Comparison of ENCODE assay signal across 2 cellular contexts in the genomic region with DNA sequence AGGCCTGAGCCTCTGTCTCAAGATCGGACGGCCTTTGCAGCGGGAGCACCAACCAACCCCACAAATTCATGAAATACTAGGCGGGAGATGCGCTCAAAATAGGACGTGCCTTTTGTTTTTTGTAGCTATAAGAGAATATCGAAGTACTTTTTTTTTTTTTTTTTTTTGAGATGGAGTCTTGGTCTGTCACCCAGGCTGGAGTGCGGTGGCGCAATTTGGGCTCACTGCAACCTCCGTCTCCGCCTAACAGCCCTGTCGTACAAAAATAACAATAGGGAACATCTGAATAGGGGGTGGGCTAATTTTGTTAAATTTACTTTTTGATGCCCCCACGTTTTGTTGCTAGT.
TF ChIP-seq lines count a peak whose summit lies in the region.

No MANE protein-coding gene starts in this region.

TF ChIP-seq in SK-N-SH, 30 proteins besides CTCF, POLR2A, EP300 and RAD21 (continued from another document):
- TF ChIP-seq, protein P1, sequence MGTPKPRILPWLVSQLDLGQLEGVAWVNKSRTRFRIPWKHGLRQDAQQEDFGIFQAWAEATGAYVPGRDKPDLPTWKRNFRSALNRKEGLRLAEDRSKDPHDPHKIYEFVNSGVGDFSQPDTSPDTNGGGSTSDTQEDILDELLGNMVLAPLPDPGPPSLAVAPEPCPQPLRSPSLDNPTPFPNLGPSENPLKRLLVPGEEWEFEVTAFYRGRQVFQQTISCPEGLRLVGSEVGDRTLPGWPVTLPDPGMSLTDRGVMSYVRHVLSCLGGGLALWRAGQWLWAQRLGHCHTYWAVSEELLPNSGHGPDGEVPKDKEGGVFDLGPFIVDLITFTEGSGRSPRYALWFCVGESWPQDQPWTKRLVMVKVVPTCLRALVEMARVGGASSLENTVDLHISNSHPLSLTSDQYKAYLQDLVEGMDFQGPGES (IDR thresholded peaks at IDR 0.05; ENCODE audit: low read depth, low read length), result no peak
- TF ChIP-seq MXI1 (IDR thresholded peaks at IDR 0.05; ENCODE audit: low read depth, low read length), result no peak
- no peak for TF ChIP-seq RFX5 (IDR thresholded peaks at IDR 0.05; ENCODE audit: low read length)
- TF ChIP-seq, protein P2, sequence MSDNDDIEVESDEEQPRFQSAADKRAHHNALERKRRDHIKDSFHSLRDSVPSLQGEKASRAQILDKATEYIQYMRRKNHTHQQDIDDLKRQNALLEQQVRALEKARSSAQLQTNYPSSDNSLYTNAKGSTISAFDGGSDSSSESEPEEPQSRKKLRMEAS (IDR thresholded peaks at IDR 0.05; ENCODE audit: low read depth), result no peak
- TF ChIP-seq FOSL2 (IDR thresholded peaks at IDR 0.05; ENCODE audit: borderline replicate concordance, low read depth), result no peak
- no peak for TF ChIP-seq SIN3A (IDR thresholded peaks at IDR 0.05; ENCODE audit: borderline replicate concordance, low read depth, low read length)
- TF ChIP-seq RCOR1 (IDR thresholded peaks at IDR 0.05; ENCODE audit: low read length), result no peak
- TF ChIP-seq MEF2A (IDR thresholded peaks at IDR 0.05; ENCODE audit: borderline replicate concordance, low read depth), result no peak

TF ChIP-seq in SK-N-SH treated with all-trans-retinoic acid at 6 μM for 48 hours, 23 proteins besides CTCF, POLR2A, EP300 and RAD21 (continued from another document):
- TF ChIP-seq ISL1 (CRISPR knock-in tag; IDR thresholded peaks at IDR 0.05) (no peak), TCF4 (CRISPR knock-in tag; IDR thresholded peaks at IDR 0.05; ENCODE audit: borderline replicate concordance) (no peak), ZNF70 (CRISPR knock-in tag; IDR thresholded peaks at IDR 0.05) (no peak), OSR1 (CRISPR knock-in tag; IDR thresholded peaks at IDR 0.05) (no peak)
- TF ChIP-seq, protein P3, sequence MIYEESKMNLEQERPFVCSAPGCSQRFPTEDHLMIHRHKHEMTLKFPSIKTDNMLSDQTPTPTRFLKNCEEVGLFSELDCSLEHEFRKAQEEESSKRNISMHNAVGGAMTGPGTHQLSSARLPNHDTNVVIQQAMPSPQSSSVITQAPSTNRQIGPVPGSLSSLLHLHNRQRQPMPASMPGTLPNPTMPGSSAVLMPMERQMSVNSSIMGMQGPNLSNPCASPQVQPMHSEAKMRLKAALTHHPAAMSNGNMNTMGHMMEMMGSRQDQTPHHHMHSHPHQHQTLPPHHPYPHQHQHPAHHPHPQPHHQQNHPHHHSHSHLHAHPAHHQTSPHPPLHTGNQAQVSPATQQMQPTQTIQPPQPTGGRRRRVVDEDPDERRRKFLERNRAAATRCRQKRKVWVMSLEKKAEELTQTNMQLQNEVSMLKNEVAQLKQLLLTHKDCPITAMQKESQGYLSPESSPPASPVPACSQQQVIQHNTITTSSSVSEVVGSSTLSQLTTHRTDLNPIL (CRISPR knock-in tag; IDR thresholded peaks at IDR 0.05; ENCODE audit: low read depth), result no peak
